23 cellular contexts compared by ENCODE assay signal in the genomic region with DNA sequence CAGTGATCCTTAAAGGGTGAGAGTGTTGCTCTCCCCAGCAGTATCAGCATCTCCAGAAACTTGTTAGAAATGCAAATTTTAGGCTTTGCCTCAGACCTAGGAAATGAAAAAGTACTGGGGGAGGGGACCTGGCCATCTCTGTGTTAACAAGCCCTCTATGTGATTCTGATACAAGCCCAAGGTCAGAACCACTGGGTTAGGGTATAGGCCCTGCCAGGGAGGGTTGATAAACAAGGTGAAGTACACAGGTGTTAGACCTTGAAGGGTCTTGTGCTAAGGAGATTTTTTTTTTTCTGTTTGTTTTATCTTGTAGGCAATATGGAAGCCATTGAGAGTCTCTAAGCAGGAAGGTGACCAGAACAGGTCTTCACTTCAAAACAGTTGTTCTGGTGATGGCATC. TPM values are rescaled to one million over a fixed set of nuclear protein-coding genes. Genes with fewer than 3 reads are reported as not detected.
DNase-seq lines count a peak whose midpoint lies in the region; ATAC-seq, FAIRE-seq and TF ChIP-seq lines count a peak whose summit lies in the region.
"Had no signal": no experiment of that assay in that cellular context is flagged by ENCODE, and none has a peak within 500 bp of the region (broad histone marks: within the 10 kb centered on the region; RNA-seq: fewer than 3 reads in every experiment).

No MANE protein-coding gene starts in this region.

- H3K36me3 ChIP-seq in MM.1S (replicated peaks; ENCODE audit: insufficient read depth, low read length) (no peaks in the 10 kb centered on the region), endodermal cell (ENCODE audit: control insufficient read depth, insufficient read depth, low read length) (no peaks in the 10 kb centered on the region), pancreas (no peaks in the 10 kb centered on the region), gastrocnemius medialis (no peaks in the 10 kb centered on the region)
- H3K36me3 ChIP-seq: BLaER1 had no signal

- in situ Hi-C loops in gastrocnemius medialis (cut with MboI; ENCODE audit: low sequenced_read_pairs in 4 of 4): loop anchor here in 3 of 4 donors (10.0 to 25.0 kb wide), 4 partner anchors 232 to 489 kb away; no protein-coding TSS in a partner anchor

- no peak overlapping the region for H3K27ac ChIP-seq in MM.1S (ENCODE audit: low read length)
- no peak overlapping the region for H3K27ac ChIP-seq in endodermal cell (ENCODE audit: low read depth, low read length)
- H3K27ac ChIP-seq in pancreas: no peak overlapping the region
- no peak overlapping the region for H3K27ac ChIP-seq in gastrocnemius medialis
- H3K27ac ChIP-seq: 22Rv1, A549, BLaER1 had no signal

- H3K27me3 ChIP-seq in MM.1S (replicated peaks; ENCODE audit: insufficient read depth, low read length) (no peaks in the 10 kb centered on the region), endodermal cell (ENCODE audit: control insufficient read depth, insufficient read depth, low read length, poor library complexity, severe bottlenecking) (no peaks in the 10 kb centered on the region), pancreas (peaks cover 0 to 7% (median 0%) of the 10 kb centered on the region in 4 donors), gastrocnemius medialis (no peaks in the 10 kb centered on the region)
- H3K27me3 ChIP-seq: BLaER1 had no signal

- no peaks in the 10 kb centered on the region for H3K27me3 Mint-ChIP-seq in endodermal cell (ENCODE audit: insufficient read depth)

- intact Hi-C loops in pancreas (cut with DNase I) (loop anchor here in 1 of 3 donors (10.0 kb wide), 1 partner anchor 489 kb away; no protein-coding TSS in a partner anchor), gastrocnemius medialis (cut with DNase I; ENCODE audit: low total_unique reads) (no loop called here)

- H4K20me1 ChIP-seq in MM.1S (ENCODE audit: insufficient read depth, low read length): no peaks in the 10 kb centered on the region
- H4K20me1 ChIP-seq: BLaER1 had no signal

- no peaks in the 10 kb centered on the region for H3F3A ChIP-seq in MM.1S (ENCODE audit: insufficient read depth, low read length)

- H3K9me3 ChIP-seq in MM.1S (replicated peaks; ENCODE audit: insufficient read depth, low read length) (no peaks in the 10 kb centered on the region), endodermal cell (ENCODE audit: control insufficient read depth, low read length) (no peaks in the 10 kb centered on the region), pancreas (no peaks in the 10 kb centered on the region), gastrocnemius medialis (no peaks in the 10 kb centered on the region)
- H3K9me3 ChIP-seq: A549 had no signal

- H2AFZ ChIP-seq in MM.1S (ENCODE audit: low read length): no peak overlapping the region

- H3K4me3 ChIP-seq in GM12865 (ENCODE audit: low read depth, low read length) (no peak overlapping the region), MM.1S (ENCODE audit: low read length) (no peak overlapping the region), endodermal cell (ENCODE audit: low read length) (no peak overlapping the region), pancreas (no peak overlapping the region), gastrocnemius medialis (no peak overlapping the region)
- H3K4me3 ChIP-seq: A549, BLaER1, GM12878 had no signal

- no peak overlapping the region for H3K9ac ChIP-seq in MM.1S (ENCODE audit: low read length)
- peak overlapping the region; percentile 15 for H3K9ac ChIP-seq in endodermal cell (ENCODE audit: extremely low read depth, low read length, poor library complexity, severe bottlenecking)
- H3K9ac ChIP-seq: BLaER1 had no signal

- H3K4me3 Mint-ChIP-seq in endodermal cell: no peak overlapping the region
- H3K4me3 Mint-ChIP-seq: CD14-positive monocyte; CD4-positive, alpha-beta memory T cell; HFFc6; IgD-negative memory B cell had no signal

- H3K9me3 Mint-ChIP-seq in endodermal cell: peaks cover 33% of the 10 kb centered on the region
- H3K9me3 Mint-ChIP-seq: HFFc6 had no signal

- H3K4me2 ChIP-seq in MM.1S (ENCODE audit: low read depth, low read length): no peak overlapping the region
- H3K4me2 ChIP-seq: A549, BLaER1 had no signal

- FAIRE-seq in pancreas (lab: Jason Lieb, UNC): no peak
- FAIRE-seq: A549, GM12878, HepG2 had no signal

- H3K27ac Mint-ChIP-seq in endodermal cell: no peak overlapping the region
- H3K27ac Mint-ChIP-seq: CD14-positive monocyte; CD4-positive, alpha-beta memory T cell; HFFc6; IgD-negative memory B cell had no signal

- no peaks in the 10 kb centered on the region for H3K79me2 ChIP-seq in MM.1S (ENCODE audit: low read length)

- H3K9me2 ChIP-seq in MM.1S (replicated peaks; ENCODE audit: insufficient read depth, low read length): no peaks in the 10 kb centered on the region

- TF ChIP-seq CTCF in GM12865 (IDR thresholded peaks at IDR 0.05; ENCODE audit: insufficient read depth, low read depth, low read length, missing control alignments): no peak
- no peak for TF ChIP-seq CTCF in MM.1S (IDR thresholded peaks at IDR 0.05; ENCODE audit: low read length)
- TF ChIP-seq CTCF in endodermal cell (conservative IDR thresholded peaks at IDR 0.05): no peak
- no peak for TF ChIP-seq CTCF in pancreas (IDR thresholded peaks at IDR 0.05)
- TF ChIP-seq CTCF in gastrocnemius medialis (IDR thresholded peaks at IDR 0.05 in 4 of 5, conservative IDR thresholded peaks at IDR 0.05 in 1 of 5): no peak

- H3K36me3 Mint-ChIP-seq in endodermal cell (ENCODE audit: low read depth): no peaks in the 10 kb centered on the region
- H3K36me3 Mint-ChIP-seq: CD14-positive monocyte; CD4-positive, alpha-beta memory T cell; IgD-negative memory B cell had no signal

- DNase-seq in GM12865 (ENCODE audit: low read depth) (peak; percentile 1), MM.1S (peak; percentile 12), endodermal cell (no peak), pancreas (no peak), gastrocnemius medialis (no peak), NCI-H1417 treated with DMSO at 0.1 percent for 48 hours (lab: John Stamatoyannopoulos, UW) (no peak), AG20443 (ENCODE audit: low spot score) (no peak)
- DNase-seq: CD4-positive, alpha-beta memory T cell; DMS153; DMS79; GDM1; GOT3; H7; HFFc6; KBM-7 had no signal

- peaks cover 24% of the 10 kb centered on the region for H3K4me1 Mint-ChIP-seq in endodermal cell
- H3K4me1 Mint-ChIP-seq: CD4-positive, alpha-beta memory T cell; IgD-negative memory B cell had no signal

- H3K4me1 ChIP-seq in MM.1S (ENCODE audit: low read length) (no peaks in the 10 kb centered on the region), endodermal cell (ENCODE audit: control insufficient read depth, insufficient read depth, low read length) (peaks cover 3% of the 10 kb centered on the region), pancreas (no peaks in the 10 kb centered on the region), gastrocnemius medialis (no peaks in the 10 kb centered on the region)
- H3K4me1 ChIP-seq: A549, BLaER1 had no signal

- ATAC-seq in pancreas (peak in 3 of 4 donors; percentile 26 to 63 (median 28)), gastrocnemius medialis (no peak)
- ATAC-seq: A549, GM12878, HCT116, HepG2 had no signal

- TF ChIP-seq POLR2A in gastrocnemius medialis (IDR thresholded peaks at IDR 0.05): no peak

RNA-seq across cellular contexts. Expression of a gene that starts 45.9 kb away (rescaled TPM):
- total RNA-seq in endodermal cell (100 to 1,000 TPM in 1 of 2 donors, 10 to 100 TPM in 1; 73.2 to 125 TPM), pancreas (100 to 1,000 TPM in 1 of 6 donors, 10 to 100 TPM in 5; 28.4 to 123 (median 42.3) TPM), gastrocnemius medialis (100 to 1,000 TPM; 112 to 173 (median 117) TPM)
- polyA plus RNA-seq in endodermal cell (2013, experiment 1 of 2): 60.3 TPM
- polyA plus RNA-seq in endodermal cell (2013, experiment 2 of 2): 58.0 TPM
- 10 to 100 TPM; 34.6 to 37.9 TPM for polyA plus RNA-seq in pancreas

Comparison
In these comparisons a context has a peak if more than half of its experiments do, and no peak if none do; other contexts are left out.
1. DNase-seq: peak in GM12865 (single experiment) and MM.1S (single experiment); none in endodermal cell (single experiment), pancreas (0 of 6), gastrocnemius medialis (0 of 2), NCI-H1417 treated with DMSO at 0.1 percent for 48 hours (single experiment) and AG20443 (single experiment).
2. ATAC-seq: peak in pancreas (3 of 4); none in gastrocnemius medialis (0 of 2).